15 cellular contexts compared by ENCODE assay signal in the genomic region with DNA sequence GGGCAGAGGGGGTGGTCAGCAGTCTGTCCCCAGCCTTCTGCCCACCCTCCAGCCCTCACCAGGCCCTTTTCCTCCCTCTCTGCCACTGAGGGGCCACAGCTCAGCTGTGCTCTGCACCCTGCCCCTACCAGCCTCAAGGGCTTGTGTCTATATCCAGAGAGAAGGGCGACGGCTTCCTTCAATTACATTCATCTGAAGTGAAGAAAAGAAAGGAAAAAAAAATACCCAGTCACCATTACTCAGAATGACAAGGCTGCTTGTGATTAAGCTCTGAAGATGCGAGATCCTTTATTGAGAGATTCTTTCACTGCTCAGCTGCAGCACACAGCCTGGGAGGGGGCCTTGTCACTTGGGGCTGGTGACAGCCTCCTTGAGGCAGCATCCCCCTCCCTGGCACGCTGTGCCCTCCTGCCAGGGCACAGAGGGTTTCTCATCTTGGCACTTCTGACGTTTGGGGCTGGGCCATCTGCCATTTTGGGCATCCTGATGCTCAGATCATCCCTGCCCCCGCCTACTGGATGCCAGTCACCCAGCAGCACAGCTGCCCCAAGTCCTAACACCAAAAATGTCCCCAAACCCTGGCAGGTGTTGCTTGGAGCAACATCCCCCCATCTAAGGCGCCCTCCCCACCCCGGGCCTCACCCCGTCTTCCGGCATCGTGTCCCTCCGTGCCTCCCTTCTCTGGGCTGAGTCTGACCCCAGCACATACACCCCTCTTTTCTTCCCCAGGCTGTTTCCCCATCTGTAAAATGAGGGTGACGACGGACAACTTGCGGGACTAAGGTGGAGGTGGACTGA.
"Had no signal": no experiment of that assay in that cellular context is flagged by ENCODE, and none has a peak within 500 bp of the region (broad histone marks: within the 10 kb centered on the region; RNA-seq: fewer than 3 reads in every experiment).

No MANE protein-coding gene starts in this region.

- H3K27ac Mint-ChIP-seq: activated naive CD8-positive, alpha-beta T cell treated with anti-CD3 and anti-CD28 coated beads for 36 hours; activated T-helper 1 cell treated with anti-CD3 and anti-CD28 coated beads, Interleukin-12 subunit alpha, Interleukin-12 subunit beta, Interleukin-2, Interleukin-4 antibody, amounts not matched to agents 30 ng/mL and 10 ng/mL and 1 ng/mL, durations not matched to agents 14 hours and 24 hours and 36 hours; neural progenitor cell; stimulated activated memory B cell treated with anti-CD40 and anti-IgM and Interleukin-4, amounts not matched to agents 10 μg/mL and 1 μg/mL and 100 μg/mL, for 72 hours; T-helper 2 cell treated with Interferon-gamma antibody and Interleukin-4, amounts not matched to agents 5 μg/mL and 100 μg/mL, for 36 hours had no signal

- H3K27me3 Mint-ChIP-seq: activated naive CD8-positive, alpha-beta T cell treated with anti-CD3 and anti-CD28 coated beads for 36 hours had no signal

- ATAC-seq: gastrocnemius medialis; left lobe of liver; pancreas; sciatic nerve; stimulated activated memory B cell treated with anti-CD40 and anti-IgM and Interleukin-4, amounts not matched to agents 10 μg/mL and 1 μg/mL and 100 μg/mL, for 72 hours had no signal

- DNase-seq: activated CD4-positive, alpha-beta T cell treated with anti-CD3 and anti-CD28 coated beads, Interleukin-2, amount 50 U/mL, for 4 hours; activated naive CD4-positive, alpha-beta T cell; activated naive CD8-positive, alpha-beta T cell treated with anti-CD3 and anti-CD28 coated beads for 36 hours; cortex of kidney; gastrocnemius medialis; head of caudate nucleus; stimulated activated CD4-positive, alpha-beta T cell treated with anti-CD3 and anti-CD28 coated beads, Interleukin-4, amount 100 ng/mL, for 4 hours had no signal

- H3K9me3 Mint-ChIP-seq: activated naive CD8-positive, alpha-beta T cell treated with anti-CD3 and anti-CD28 coated beads for 36 hours; activated T-helper 1 cell treated with anti-CD3 and anti-CD28 coated beads, Interleukin-12 subunit alpha, Interleukin-12 subunit beta, Interleukin-2, Interleukin-4 antibody, amounts not matched to agents 30 ng/mL and 10 ng/mL and 1 ng/mL, durations not matched to agents 14 hours and 24 hours and 36 hours; central memory CD8-positive, alpha-beta T cell; neural progenitor cell; T-helper 2 cell treated with Interferon-gamma antibody and Interleukin-4, amounts not matched to agents 5 μg/mL and 100 μg/mL, for 36 hours had no signal

- H3K4me1 Mint-ChIP-seq: activated naive CD8-positive, alpha-beta T cell treated with anti-CD3 and anti-CD28 coated beads for 36 hours; central memory CD8-positive, alpha-beta T cell; stimulated activated memory B cell treated with anti-CD40 and anti-IgM and Interleukin-4, amounts not matched to agents 10 μg/mL and 1 μg/mL and 100 μg/mL, for 72 hours had no signal

- H3K4me3 Mint-ChIP-seq: activated naive CD8-positive, alpha-beta T cell treated with anti-CD3 and anti-CD28 coated beads for 36 hours; activated T-helper 1 cell treated with anti-CD3 and anti-CD28 coated beads, Interleukin-12 subunit alpha, Interleukin-12 subunit beta, Interleukin-2, Interleukin-4 antibody, amounts not matched to agents 30 ng/mL and 10 ng/mL and 1 ng/mL, durations not matched to agents 14 hours and 24 hours and 36 hours; central memory CD8-positive, alpha-beta T cell; neural progenitor cell; stimulated activated memory B cell treated with anti-CD40 and anti-IgM and Interleukin-4, amounts not matched to agents 10 μg/mL and 1 μg/mL and 100 μg/mL, for 72 hours; T-helper 2 cell treated with Interferon-gamma antibody and Interleukin-4, amounts not matched to agents 5 μg/mL and 100 μg/mL, for 36 hours had no signal

- H3K36me3 Mint-ChIP-seq: activated naive CD8-positive, alpha-beta T cell treated with anti-CD3 and anti-CD28 coated beads for 36 hours; neural progenitor cell; stimulated activated memory B cell treated with anti-CD40 and anti-IgM and Interleukin-4, amounts not matched to agents 10 μg/mL and 1 μg/mL and 100 μg/mL, for 72 hours had no signal
